ENCODE assay signal across 8 cellular contexts in the genomic region with DNA sequence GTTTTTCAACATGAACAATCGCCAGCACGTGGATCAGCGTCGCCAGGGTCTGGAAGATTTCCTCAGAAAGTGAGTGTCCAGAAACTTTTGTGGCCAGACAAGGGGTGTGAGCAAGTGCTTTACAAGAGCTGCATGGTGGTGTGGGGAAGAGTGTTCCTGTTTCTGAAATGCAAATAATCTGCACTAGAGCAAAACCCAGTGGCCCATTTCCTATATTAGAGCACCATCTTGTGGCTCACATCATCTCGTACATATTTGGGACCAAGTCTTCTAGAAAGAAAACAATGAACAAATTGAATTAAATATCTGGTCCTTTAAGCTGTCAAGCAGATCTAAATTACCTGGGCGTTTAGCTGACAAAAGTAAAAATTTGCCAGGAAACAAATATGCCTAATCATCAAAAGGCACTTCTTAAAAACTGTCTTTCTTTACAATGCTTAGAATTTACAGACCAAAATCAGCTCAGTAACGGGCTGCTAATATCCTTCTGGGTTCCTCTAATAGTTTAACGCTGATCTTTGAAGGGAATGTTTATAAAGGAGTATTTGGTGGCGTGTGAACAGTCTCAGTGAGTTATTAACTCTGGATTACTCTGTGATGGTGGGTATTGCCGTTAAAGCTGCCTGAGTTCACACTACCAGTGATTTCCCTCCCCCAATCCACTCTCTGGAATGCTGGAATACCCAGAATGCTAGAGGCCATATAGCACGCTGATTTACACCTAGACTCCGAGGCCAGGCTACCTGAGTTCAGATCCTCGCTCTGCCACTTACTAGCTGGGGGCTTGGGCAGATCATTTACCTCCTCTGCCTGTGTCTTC.
A peak's percentile ranks its signal among the peaks of the same experiment; 100 is the strongest.
DNase-seq lines count a peak whose midpoint lies in the region; ATAC-seq and TF ChIP-seq lines count a peak whose summit lies in the region.

No MANE protein-coding gene starts in this region.

- no peak overlapping the region for H3K4me3 Mint-ChIP-seq in T-helper 2 cell treated with Interferon-gamma antibody and Interleukin-4, amounts not matched to agents 5 μg/mL and 100 μg/mL, for 36 hours
- no peak overlapping the region for H3K4me3 Mint-ChIP-seq in MCF 10A (ENCODE audit: unreplicated experiment)

- peak; percentile 63 for TF ChIP-seq CTCF in AG09309 (IDR thresholded peaks at IDR 0.05; ENCODE audit: control insufficient read depth, insufficient read depth, low read depth, low read length, missing control alignments)
- TF ChIP-seq CTCF in MCF 10A (IDR thresholded peaks at IDR 0.05; ENCODE audit: unreplicated experiment) = peak; percentile 82

- H3K27ac Mint-ChIP-seq in T-helper 2 cell treated with Interferon-gamma antibody and Interleukin-4, amounts not matched to agents 5 μg/mL and 100 μg/mL, for 36 hours = peak overlapping the region; percentile 39
- H3K27ac Mint-ChIP-seq in MCF 10A (ENCODE audit: low read depth, unreplicated experiment) = no peak overlapping the region

- H3K36me3 Mint-ChIP-seq in T-helper 2 cell treated with Interferon-gamma antibody and Interleukin-4, amounts not matched to agents 5 μg/mL and 100 μg/mL, for 36 hours (ENCODE audit: low read depth) = peaks cover 27% of the 10 kb centered on the region
- H3K36me3 Mint-ChIP-seq in MCF 10A (ENCODE audit: insufficient read depth, unreplicated experiment) = no peaks in the 10 kb centered on the region

- POLR2A ChIA-PET in MCF 10A (lab: Yijun Ruan, JAX) = interaction anchor here (0.7 to 3.9 kb wide), 16 partner anchors 70 to 794 kb away, joined by 3 to 18 read pairs (median 4); a partner anchor contains a TSS

- peaks cover 13% of the 10 kb centered on the region for H3K4me1 Mint-ChIP-seq in T-helper 2 cell treated with Interferon-gamma antibody and Interleukin-4, amounts not matched to agents 5 μg/mL and 100 μg/mL, for 36 hours (ENCODE audit: low read depth)
- H3K4me1 Mint-ChIP-seq in MCF 10A (ENCODE audit: insufficient read depth, unreplicated experiment) = no peaks in the 10 kb centered on the region

- H3K27me3 Mint-ChIP-seq in T-helper 2 cell treated with Interferon-gamma antibody and Interleukin-4, amounts not matched to agents 5 μg/mL and 100 μg/mL, for 36 hours (ENCODE audit: low read depth) = no peaks in the 10 kb centered on the region
- no peaks in the 10 kb centered on the region for H3K27me3 Mint-ChIP-seq in MCF 10A (ENCODE audit: insufficient read depth, unreplicated experiment)

- ATAC-seq in GM18511 (IDR thresholded peaks at IDR 0.05; ENCODE audit: unreplicated experiment) = peak; percentile 87
- ATAC-seq in HG03025 (IDR thresholded peaks at IDR 0.05; ENCODE audit: low FRiP score, unreplicated experiment) = peak; percentile 61

- CTCF ChIA-PET in MCF 10A (lab: Yijun Ruan, JAX) = interaction anchor here (0.5 to 6.1 kb wide), 70 partner anchors 9 to 1241 kb away, joined by 3 to 183 read pairs (median 4); a partner anchor contains a TSS

- DNase-seq in AG09309 (ENCODE audit: low read depth) (peak; percentile 41), NCI-H2029 treated with DMSO at 0.1 percent for 48 hours (lab: John Stamatoyannopoulos, UW) (peak; percentile 77), MCF 10A (ENCODE audit: unreplicated experiment) (peak; percentile 72), islet precursor cell (peak; percentile 85)
- peak; percentile 33 for DNase-seq in T-helper 2 cell treated with Interferon-gamma antibody and Interleukin-4, amounts not matched to agents 5 μg/mL and 100 μg/mL, for 36 hours (ENCODE audit: low spot score)
- peak; percentile 23 to 26 for DNase-seq in stimulated activated CD4-positive, alpha-beta T cell treated with anti-CD3 and anti-CD28 coated beads, Interleukin-2, amount 100 ng/mL, for 48 hours

- intact Hi-C loops in MCF 10A (cut with micrococcal nuclease) = loop anchor here (1.0 to 5.0 kb wide), 6 partner anchors 73 to 473 kb away; a partner anchor contains a TSS

- no peaks in the 10 kb centered on the region for H3K9me3 Mint-ChIP-seq in T-helper 2 cell treated with Interferon-gamma antibody and Interleukin-4, amounts not matched to agents 5 μg/mL and 100 μg/mL, for 36 hours
- no peaks in the 10 kb centered on the region for H3K9me3 Mint-ChIP-seq in MCF 10A (ENCODE audit: unreplicated experiment)

- no peak overlapping the region for H3K4me3 ChIP-seq in AG09309 (ENCODE audit: control insufficient read depth, low read depth, low read length)

- no TSS peak for BruUV-seq in MCF 10A (replicated peaks; lab: Mats Ljungman, UMichigan)

Comparison
In these comparisons a context has a peak if more than half of its experiments do, and no peak if none do; other contexts are left out.
1. DNase-seq: peak in every context shown above with its lines; median percentile 85 in islet precursor cell; 77 in NCI-H2029 treated with DMSO at 0.1 percent for 48 hours; 72 in MCF 10A; 41 in AG09309; 33 in T-helper 2 cell treated with Interferon-gamma antibody and Interleukin-4, amounts not matched to agents 5 μg/mL and 100 μg/mL, for 36 hours; 24 in stimulated activated CD4-positive, alpha-beta T cell treated with anti-CD3 and anti-CD28 coated beads, Interleukin-2, amount 100 ng/mL, for 48 hours.